8 cellular contexts compared by ENCODE assay signal in the genomic region with DNA sequence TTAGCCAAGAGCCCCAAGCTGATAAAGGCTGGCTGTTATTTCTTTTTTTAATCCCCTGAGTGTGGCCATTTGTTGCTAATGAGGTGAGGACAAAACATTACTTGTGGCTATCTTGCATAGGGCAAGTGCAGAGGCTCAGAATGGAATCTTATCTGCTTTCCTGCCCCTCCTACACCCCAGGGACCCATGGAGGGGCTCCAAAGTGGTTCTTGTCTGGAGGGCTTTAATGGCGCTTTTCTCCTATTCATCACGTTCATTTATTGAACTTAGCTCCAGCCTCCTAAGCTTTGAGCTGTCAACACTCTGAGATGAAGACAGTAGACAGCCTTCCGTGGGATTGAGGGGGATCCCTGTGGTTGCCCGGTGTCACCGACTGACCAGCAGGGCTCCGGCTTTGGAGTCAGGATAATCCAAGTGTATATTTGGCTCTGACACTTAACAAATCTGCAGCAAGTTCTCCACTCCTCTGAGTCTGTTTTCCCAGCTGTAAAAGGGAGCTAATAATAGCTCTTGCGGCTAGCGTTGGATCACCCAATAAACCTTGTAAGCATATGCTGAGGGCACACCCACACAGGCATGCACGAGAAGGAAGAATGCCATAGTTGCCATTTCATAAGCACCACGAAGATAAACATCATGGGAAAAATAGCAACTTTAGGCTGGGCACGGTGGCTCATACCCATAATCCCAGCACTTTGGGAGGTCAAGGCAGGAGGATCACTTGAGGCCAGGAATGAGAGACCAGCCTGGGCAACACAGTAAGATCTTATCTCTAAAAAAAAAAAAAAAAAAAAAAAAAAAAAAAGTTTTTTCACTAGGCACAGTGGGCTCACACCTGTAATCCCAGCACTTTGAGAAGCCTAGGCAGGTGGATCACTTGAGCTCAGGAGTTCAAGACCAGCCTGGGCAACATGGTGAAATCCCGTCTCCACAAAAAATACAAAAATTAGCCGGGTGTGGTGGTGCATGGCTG. TPM values are rescaled to one million over a fixed set of nuclear protein-coding genes. Genes with fewer than 3 reads are reported as not detected.
DNase-seq lines count a peak whose midpoint lies in the region; ATAC-seq and TF ChIP-seq lines count a peak whose summit lies in the region.

No MANE protein-coding gene starts in this region.

- H3K23ac ChIP-seq in trophoblast cell (ENCODE audit: low read length): no peak overlapping the region

- H3K79me2 ChIP-seq in trophoblast cell (ENCODE audit: control insufficient read depth, insufficient read depth, low read length, poor library complexity): no peaks in the 10 kb centered on the region

- H3K27ac ChIP-seq in trophoblast cell (ENCODE audit: low read depth, low read length): no peak overlapping the region

- H2BK12ac ChIP-seq in trophoblast cell (ENCODE audit: low read length): no peak overlapping the region

- H4K8ac ChIP-seq in trophoblast cell (ENCODE audit: low read depth, low read length): no peak overlapping the region

- no peak for TF ChIP-seq CTCF in GM20000 (IDR thresholded peaks at IDR 0.05; ENCODE audit: extremely low read depth, missing control alignments)

- H3K27me3 ChIP-seq in trophoblast cell (ENCODE audit: insufficient read depth, low read length): no peaks in the 10 kb centered on the region

- no peak overlapping the region for H3K4me2 ChIP-seq in trophoblast cell (ENCODE audit: low read length)

- no peak overlapping the region for H3K9ac ChIP-seq in trophoblast cell (ENCODE audit: low read length)

- H3K4me1 ChIP-seq in trophoblast cell (ENCODE audit: control insufficient read depth in 1 of 2, insufficient read depth in 2 of 2, low read length in 2 of 2): no peaks in the 10 kb centered on the region

- H2BK120ac ChIP-seq in trophoblast cell (ENCODE audit: insufficient read depth, low read length, poor library complexity): no peak overlapping the region

- H3K36me3 ChIP-seq in trophoblast cell (ENCODE audit: control insufficient read depth in 1 of 2, insufficient read depth in 2 of 2, low read length in 2 of 2): no peaks in the 10 kb centered on the region

- ATAC-seq in GM21576 (IDR thresholded peaks at IDR 0.05; ENCODE audit: unreplicated experiment) (no peak), GM21526 (IDR thresholded peaks at IDR 0.05; ENCODE audit: low FRiP score, unreplicated experiment) (no peak), GM21529 (IDR thresholded peaks at IDR 0.05; ENCODE audit: unreplicated experiment) (no peak)

- H3K14ac ChIP-seq in trophoblast cell (ENCODE audit: low read length): no peak overlapping the region

- no peak overlapping the region for H2BK5ac ChIP-seq in trophoblast cell (ENCODE audit: low read depth, low read length, poor library complexity)

- no peak overlapping the region for H2AFZ ChIP-seq in trophoblast cell (ENCODE audit: insufficient read depth, low read length, poor library complexity)

- H3K79me1 ChIP-seq in trophoblast cell (ENCODE audit: low read length): no peaks in the 10 kb centered on the region

- H3K9me3 ChIP-seq in trophoblast cell (ENCODE audit: insufficient read depth, low read depth, low read length): peaks cover 2% of the 10 kb centered on the region

- peak; percentile 86 for DNase-seq in DMS79 (lab: John Stamatoyannopoulos, UW)
- peak; percentile 65 for DNase-seq in NCI-H460 (ENCODE audit: extremely low read depth, low read depth)
- DNase-seq in epidermal melanocyte (ENCODE audit: insufficient read length, low spot score): peak; percentile 27
- peak; percentile 23 to 48 for DNase-seq in trophoblast cell
- DNase-seq in GM20000 (ENCODE audit: low spot score): no peak

- H4K12ac ChIP-seq in trophoblast cell (ENCODE audit: low read depth, low read length): no peak overlapping the region

- H3K4ac ChIP-seq in trophoblast cell (ENCODE audit: low read depth, low read length): no peak overlapping the region

- no peak overlapping the region for H3K4me3 ChIP-seq in trophoblast cell (ENCODE audit: low read depth, low read length)

- no CpG with 5 or more reads among the region's 13 CpGs for WGBS in trophoblast cell (ENCODE audit: extremely low coverage, insufficient coverage, insufficient read length)

- no peak overlapping the region for H3K18ac ChIP-seq in trophoblast cell (ENCODE audit: low read length)

- no peak overlapping the region for H4K91ac ChIP-seq in trophoblast cell (ENCODE audit: low read depth, low read length)

- no peak overlapping the region for H2AK5ac ChIP-seq in trophoblast cell (ENCODE audit: low read length)

RNA-seq across cellular contexts. Expression of gene MYH11, which starts 44.8 kb away (rescaled TPM):
- total RNA-seq in NCI-H460 (2014; rRNA removed; shearing (Covaris generic)): 0.02 TPM in 1 of 2 replicates, not detected in the other
- polyA plus RNA-seq in NCI-H460 (2014; cell fraction: nucleus; rRNA removed): not detected in 2 replicates
- 0.05 and 0.12 TPM in 2 replicates for polyA plus RNA-seq in trophoblast cell (2013)
